Comparison of ENCODE assay signal across 8 cellular contexts in the genomic region with DNA sequence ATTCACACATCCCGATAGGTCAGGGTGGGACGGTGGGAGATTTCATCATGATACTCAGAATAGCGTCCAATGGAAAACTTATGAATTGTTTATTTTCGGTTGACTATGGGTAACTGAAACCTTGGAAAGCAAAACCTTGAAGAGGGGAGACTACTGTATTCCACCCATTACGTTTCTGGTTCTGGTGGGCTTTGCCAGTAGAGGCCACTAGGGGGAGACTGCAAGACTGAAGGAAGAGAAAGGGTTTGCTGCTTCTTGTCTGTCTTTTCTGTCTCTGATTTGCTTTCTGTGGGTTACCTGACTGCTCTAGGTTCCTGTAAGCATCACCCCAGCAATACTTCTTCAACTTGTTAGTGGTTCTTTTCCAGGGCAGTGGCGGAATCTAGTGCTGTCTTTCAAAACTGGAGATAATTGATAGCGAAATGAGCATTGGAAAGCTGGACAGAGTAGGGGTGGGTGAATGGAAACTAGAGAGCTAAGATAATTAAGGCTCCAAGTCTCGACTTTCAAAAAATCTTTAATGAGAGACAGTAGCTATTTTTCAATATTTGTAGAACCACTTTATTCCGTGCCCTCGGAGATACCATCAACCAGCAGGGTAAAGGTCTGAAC. TPM values are rescaled to one million over a fixed set of nuclear protein-coding genes. Genes with fewer than 3 reads are reported as not detected.
DNase-seq lines count a peak whose midpoint lies in the region; ATAC-seq, FAIRE-seq and TF ChIP-seq lines count a peak whose summit lies in the region.

No MANE protein-coding gene starts in this region.

- H3K27me3 ChIP-seq in RWPE2 (ENCODE audit: insufficient read depth, poor library complexity, severe bottlenecking) (peaks cover 17% of the 10 kb centered on the region), ovary (no peaks in the 10 kb centered on the region)

- H3K4me3 ChIP-seq in RWPE2 (ENCODE audit: severe bottlenecking) (no peak overlapping the region), ovary (no peak overlapping the region)

- TF ChIP-seq POLR2A in GM12892 (IDR thresholded peaks at IDR 0.05; ENCODE audit: low read depth, low read length) (no peak), ovary (IDR thresholded peaks at IDR 0.05) (no peak)

- WGBS in ovary, 3 donors, result 89 to 92% (median 89%) methylated on average over 10 of the region's 10 CpGs

- FAIRE-seq in GM12892 (lab: Jason Lieb, UNC), result no peak

- no peak for TF ChIP-seq EP300 in ovary (IDR thresholded peaks at IDR 0.05)

- intact Hi-C loops in ovary (cut with DNase I), result no loop called here

- no peaks in the 10 kb centered on the region for H3K4me1 ChIP-seq in RWPE2 (ENCODE audit: insufficient read depth, poor library complexity, severe bottlenecking)
- H3K4me1 ChIP-seq in ovary (ENCODE audit: insufficient read depth), result no peaks in the 10 kb centered on the region

- no peak overlapping the region for H3K27ac ChIP-seq in RWPE2 (ENCODE audit: poor library complexity, severe bottlenecking)
- no peak overlapping the region for H3K27ac ChIP-seq in ovary

- ATAC-seq in HG02884 (IDR thresholded peaks at IDR 0.05; ENCODE audit: unreplicated experiment) (peak; percentile 91), RWPE2 (ENCODE audit: low read depth) (no peak), GM18520 (IDR thresholded peaks at IDR 0.05; ENCODE audit: unreplicated experiment) (no peak)

- TF ChIP-seq CTCF in RWPE2 (IDR thresholded peaks at IDR 0.05; ENCODE audit: poor library complexity, severe bottlenecking) (peak; percentile 52), ovary (IDR thresholded peaks at IDR 0.05) (no peak)

- DNase-seq in ACHN, result peak; percentile 38
- peak; percentile 11 for DNase-seq in GM12892 (ENCODE audit: insufficient read length)
- no peak for DNase-seq in RWPE2 (ENCODE audit: low spot score)
- DNase-seq in germinal center (ENCODE audit: low spot score), result peak; percentile 26
- DNase-seq in mucosa of gallbladder (ENCODE audit: low spot score), result no peak
- DNase-seq in ovary, result no peak

- in situ Hi-C loops in ACHN (cut with HindIII; ENCODE audit: low pct_ligation_motif_present, low pct_unique_long_range_greater_than_20kb, low sequenced_read_pairs), result no loop called here

- no peaks in the 10 kb centered on the region for H3K9me3 ChIP-seq in RWPE2 (ENCODE audit: severe bottlenecking)
- no peaks in the 10 kb centered on the region for H3K9me3 ChIP-seq in ovary

- no peaks in the 10 kb centered on the region for H3K36me3 ChIP-seq in RWPE2 (ENCODE audit: low read depth)
- no peaks in the 10 kb centered on the region for H3K36me3 ChIP-seq in ovary

RNA-seq across cellular contexts. Expression of gene GRIN3A, which starts 27.0 kb away (rescaled TPM):
- 0.23 TPM for polyA plus RNA-seq in GM12892 (2012; ENCODE audit: missing spikeins)
- total RNA-seq in mucosa of gallbladder (not detected), ovary (under 1 TPM; 0.02 to 1.00 (median 0.15) TPM)
- under 1 TPM; 0.24 to 0.80 TPM for polyA plus RNA-seq in ovary

Comparison
In these comparisons a context has a peak if more than half of its experiments do, and no peak if none do; other contexts are left out.
1. DNase-seq: peak in ACHN (single experiment), GM12892 (single experiment) and germinal center (single experiment); none in RWPE2 (single experiment), mucosa of gallbladder (single experiment) and ovary (0 of 5).